ENCODE assay signal across 7 cellular contexts in the genomic region with DNA sequence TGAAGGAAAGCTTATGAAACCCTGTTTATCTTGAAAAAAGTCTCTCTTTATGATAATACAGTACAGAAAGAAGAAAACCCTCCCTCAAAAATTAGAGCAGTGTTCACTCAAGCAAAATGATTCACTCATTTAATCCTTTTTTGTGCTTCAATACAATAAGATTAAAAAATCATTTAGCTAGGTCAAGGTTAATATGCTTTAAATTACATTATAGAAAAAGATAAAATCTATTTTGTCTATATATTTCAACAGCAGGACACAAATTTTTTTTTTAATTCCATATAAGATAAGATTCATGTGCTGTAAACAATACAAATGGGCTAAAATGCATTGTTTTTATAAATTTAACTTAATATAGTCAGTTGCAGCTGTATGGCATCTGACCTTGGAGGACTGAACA.
"Had no signal": no experiment of that assay in that cellular context is flagged by ENCODE, and none has a peak within 500 bp of the region (broad histone marks: within the 10 kb centered on the region; RNA-seq: fewer than 3 reads in every experiment).

No MANE protein-coding gene starts in this region.

- H3K4me2 ChIP-seq: GM23338 had no signal

- FAIRE-seq: H1, H54, HTR-8/SVneo had no signal

- H3K4me3 ChIP-seq: GM23338 had no signal

- H2AFZ ChIP-seq: GM23338 had no signal

- ATAC-seq: GM23338 had no signal

- DNase-seq: H9, HCEC 1CT, IMR-90 had no signal
